Comparison of ENCODE assay signal across 11 cellular contexts in genomic region chr2:217064234-217065103, GRCh38.
A peak's percentile ranks its signal among the peaks of the same experiment; 100 is the strongest.
DNase-seq lines count a peak whose midpoint lies in the region; ATAC-seq and TF ChIP-seq lines count a peak whose summit lies in the region.
"Had no signal": no experiment of that assay in that cellular context is flagged by ENCODE, and none has a peak within 500 bp of the region (broad histone marks: within the 10 kb centered on the region; RNA-seq: fewer than 3 reads in every experiment).

No MANE protein-coding gene starts in this region.

- peak; percentile 41 to 55 for ATAC-seq in gastrocnemius medialis
- ATAC-seq in HG02885 (IDR thresholded peaks at IDR 0.05; ENCODE audit: poor library complexity, unreplicated experiment) = no peak
- ATAC-seq: Panc1 had no signal

- peaks cover 19% of the 10 kb centered on the region for H3K4me1 ChIP-seq in GM23248 (ENCODE audit: insufficient read depth)
- H3K4me1 ChIP-seq in hepatocyte (ENCODE audit: insufficient read depth) = peaks cover 8% of the 10 kb centered on the region
- H3K4me1 ChIP-seq in gastrocnemius medialis = peaks cover 3 to 7% of the 10 kb centered on the region in 2 donors

- peak; percentile 68 for DNase-seq in GM23248
- DNase-seq in amniotic epithelial cell (ENCODE audit: low read depth) = peak; percentile 73
- DNase-seq in hepatocyte (ENCODE audit: low spot score) = peak; percentile 37
- DNase-seq in gastrocnemius medialis = no peak
- no peak for DNase-seq in HuH-7 (ENCODE audit: low spot score)
- DNase-seq in ureter (ENCODE audit: low spot score) = no peak
- no peak for DNase-seq in globus pallidus (ENCODE audit: low spot score)
- DNase-seq: activated CD4-positive, alpha-beta T cell treated with anti-CD3 and anti-CD28 coated beads, Interleukin-2, amount 50 U/mL, for 4 hours had no signal

- H2AFZ ChIP-seq in GM23248 = peak overlapping the region; percentile 78
- H2AFZ ChIP-seq in hepatocyte = peak overlapping the region; percentile 20

- no peak for TF ChIP-seq POLR2A in gastrocnemius medialis (IDR thresholded peaks at IDR 0.05)

- peak overlapping the region; percentile 65 for H3K27ac ChIP-seq in GM23248
- peak overlapping the region; percentile 58 for H3K27ac ChIP-seq in hepatocyte
- H3K27ac ChIP-seq in gastrocnemius medialis = peak overlapping the region in 3 of 4 donors; percentile 3 to 18 (median 10)
- H3K27ac ChIP-seq: ascending aorta had no signal

- peak overlapping the region; percentile 71 for H3K9ac ChIP-seq in GM23248

- H3K4me2 ChIP-seq in GM23248 (ENCODE audit: unreplicated experiment) = peak overlapping the region; percentile 69
- H3K4me2 ChIP-seq in hepatocyte = peak overlapping the region; percentile 43

- in situ Hi-C loops in GM23248 (cut with MboI) (no loop called here), gastrocnemius medialis (cut with MboI; ENCODE audit: low sequenced_read_pairs in 4 of 4) (no loop called here)

- intact Hi-C loops in gastrocnemius medialis (cut with DNase I; ENCODE audit: low total_unique reads) = no loop called here

- peaks cover 24% of the 10 kb centered on the region; the same call in 1 of the 2 replicates for H3F3A ChIP-seq in GM23248 (ENCODE audit: insufficient read depth)

- H4K20me1 ChIP-seq in GM23248 (ENCODE audit: insufficient read depth) = no peaks in the 10 kb centered on the region
- no peaks in the 10 kb centered on the region for H4K20me1 ChIP-seq in hepatocyte (ENCODE audit: insufficient read depth, poor library complexity, severe bottlenecking)

- no peak for TF ChIP-seq CTCF in hepatocyte (IDR thresholded peaks at IDR 0.05; ENCODE audit: poor library complexity)
- TF ChIP-seq CTCF in gastrocnemius medialis (IDR thresholded peaks at IDR 0.05 in 4 of 5, conservative IDR thresholded peaks at IDR 0.05 in 1 of 5) = no peak

- H3K4me3 ChIP-seq in GM23248 (peak overlapping the region; percentile 50; the same call in 1 of the 2 replicates), hepatocyte (no peak overlapping the region), gastrocnemius medialis (peak overlapping the region in 3 of 4 donors; percentile 26 to 37 (median 31))

- H3K36me3 ChIP-seq in GM23248 (ENCODE audit: low read depth) (no peaks in the 10 kb centered on the region), hepatocyte (replicated peaks; ENCODE audit: insufficient read depth, low read depth) (no peaks in the 10 kb centered on the region), gastrocnemius medialis (no peaks in the 10 kb centered on the region)
- H3K36me3 ChIP-seq: ascending aorta had no signal

- H3K9me3 ChIP-seq in GM23248 (ENCODE audit: low read depth) (no peaks in the 10 kb centered on the region), hepatocyte (ENCODE audit: low read depth) (no peaks in the 10 kb centered on the region), gastrocnemius medialis (no peaks in the 10 kb centered on the region)
- H3K9me3 ChIP-seq: ascending aorta had no signal

- H3K79me2 ChIP-seq in GM23248 (ENCODE audit: insufficient read depth) (no peaks in the 10 kb centered on the region), hepatocyte (no peaks in the 10 kb centered on the region)

- WGBS in GM23248 (ENCODE audit: low coverage in 1 of 2, low lambda C conversion rate in 2 of 2, missing lambda C conversion rate in 2 of 2), 2 experiments = 47 to 56% methylated on average over 17 of the region's 17 CpGs
- 69% methylated on average over 17 of the region's 17 CpGs for WGBS in hepatocyte (ENCODE audit: low lambda C conversion rate, missing lambda C conversion rate)

- H3K9me2 ChIP-seq in GM23248 (ENCODE audit: insufficient read depth) (no peaks in the 10 kb centered on the region), hepatocyte (replicated peaks; ENCODE audit: insufficient read depth) (no peaks in the 10 kb centered on the region)

- H3K27me3 ChIP-seq in GM23248 (replicated peaks; ENCODE audit: insufficient read depth) = no peaks in the 10 kb centered on the region
- no peaks in the 10 kb centered on the region for H3K27me3 ChIP-seq in hepatocyte
- no peaks in the 10 kb centered on the region for H3K27me3 ChIP-seq in gastrocnemius medialis
- H3K27me3 ChIP-seq: ascending aorta had no signal

Comparison
In these comparisons a context has a peak if more than half of its experiments do, and no peak if none do; other contexts are left out.
1. DNase-seq: peak in GM23248 (single experiment), amniotic epithelial cell (single experiment) and hepatocyte (single experiment); none in gastrocnemius medialis (0 of 2), HuH-7 (single experiment), ureter (single experiment) and globus pallidus (single experiment).
2. H3K27ac ChIP-seq: peak in every context shown above with its lines; median percentile 65 in GM23248; 58 in hepatocyte; 10 in gastrocnemius medialis.